20 cellular contexts compared by ENCODE assay signal in genomic region chr13:112844411-112844810, GRCh38.
DNase-seq lines count a peak whose midpoint lies in the region; ATAC-seq and TF ChIP-seq lines count a peak whose summit lies in the region.
"Had no signal": no experiment of that assay in that cellular context is flagged by ENCODE, and none has a peak within 500 bp of the region (broad histone marks: within the 10 kb centered on the region; RNA-seq: fewer than 3 reads in every experiment).

No MANE protein-coding gene starts in this region.

- no peak overlapping the region for H2BK120ac ChIP-seq in H9 (ENCODE audit: low read depth, low read length, poor library complexity, severe bottlenecking)

- H2AK5ac ChIP-seq in H9 (ENCODE audit: insufficient read length, low read length): no peak overlapping the region

- no peak overlapping the region for H3K14ac ChIP-seq in H9 (ENCODE audit: insufficient read depth, low read length)

- H2BK20ac ChIP-seq in H9 (ENCODE audit: low read depth, low read length, poor library complexity, severe bottlenecking): no peak overlapping the region

- H3K18ac ChIP-seq in H9 (ENCODE audit: insufficient read length, low read depth, low read length): no peak overlapping the region

- H3K4me1 ChIP-seq in H9 (ENCODE audit: insufficient read depth, low read length): no peaks in the 10 kb centered on the region
- H3K4me1 ChIP-seq: Caco-2, HAP-1 had no signal

- H3K36me3 Mint-ChIP-seq in H9 (ENCODE audit: insufficient read depth in 1 of 3, low read depth in 3 of 3) (peaks cover 22 to 51% (median 46%) of the 10 kb centered on the region in 3 experiments; a peak in 6 of 7 replicates), endothelial cell (ENCODE audit: low read depth, unreplicated experiment) (peaks cover 48% of the 10 kb centered on the region)

- no peaks in the 10 kb centered on the region for H3K9me3 ChIP-seq in H9 (ENCODE audit: control insufficient read depth, low read depth, low read length)
- H3K9me3 ChIP-seq: HAP-1 had no signal

- no CpG with 5 or more reads among the region's 23 CpGs for WGBS in H9 (ENCODE audit: extremely low coverage, insufficient read length, low lambda C conversion rate)

- no peaks in the 10 kb centered on the region for H3K79me1 ChIP-seq in H9 (ENCODE audit: insufficient read depth, low read depth, low read length, poor library complexity, severe bottlenecking)

- no peak overlapping the region for H3K4me2 ChIP-seq in H9 (ENCODE audit: insufficient read depth, insufficient read length, low read length)
- H3K4me2 ChIP-seq: BLaER1, GM23338 had no signal

- no peak overlapping the region for H4K8ac ChIP-seq in H9 (replicated peaks; ENCODE audit: insufficient read length, low read depth, low read length)

- TF ChIP-seq CTCF in H9 (conservative IDR thresholded peaks at IDR 0.05) (no peak), endothelial cell (IDR thresholded peaks at IDR 0.05; ENCODE audit: unreplicated experiment) (no peak)

- H3K4me3 Mint-ChIP-seq in H9 (no peak overlapping the region), endothelial cell (ENCODE audit: unreplicated experiment) (peak overlapping the region; percentile 65)
- H3K4me3 Mint-ChIP-seq: B cell; CD4-positive, CD25-positive, alpha-beta regulatory T cell; CD8-positive, alpha-beta T cell; GM23338; HFFc6 had no signal

- H3K27ac ChIP-seq in H9 (ENCODE audit: insufficient read length, low read depth, low read length): no peak overlapping the region
- H3K27ac ChIP-seq: 22Rv1, BLaER1, C4-2B had no signal

- no peak overlapping the region for H4K5ac ChIP-seq in H9 (ENCODE audit: insufficient read length, low read depth, low read length)

- no peak overlapping the region for H2BK5ac ChIP-seq in H9 (ENCODE audit: insufficient read length, low read length)

- H2BK15ac ChIP-seq in H9 (ENCODE audit: low read depth, low read length): no peak overlapping the region

- H3K9ac ChIP-seq in H9 (ENCODE audit: extremely low read depth, insufficient read length, low read length): no peak overlapping the region
- H3K9ac ChIP-seq: BLaER1 had no signal

- H3K56ac ChIP-seq in H9 (ENCODE audit: insufficient read length, low read depth, low read length): no peak overlapping the region

- H3K79me2 ChIP-seq in H9 (ENCODE audit: insufficient read depth, low read length): no peaks in the 10 kb centered on the region

- no peaks in the 10 kb centered on the region for H3K27me3 ChIP-seq in H9 (ENCODE audit: insufficient read depth, low read length)
- H3K27me3 ChIP-seq: BLaER1 had no signal

- no peaks in the 10 kb centered on the region for H4K20me1 ChIP-seq in H9 (ENCODE audit: control insufficient read depth, insufficient read depth, insufficient read length)
- H4K20me1 ChIP-seq: BLaER1 had no signal

- no peaks in the 10 kb centered on the region for H3K27me3 Mint-ChIP-seq in H9 (ENCODE audit: low read depth)
- H3K27me3 Mint-ChIP-seq in endothelial cell (ENCODE audit: unreplicated experiment): peaks cover 7% of the 10 kb centered on the region
- H3K27me3 Mint-ChIP-seq: B cell; CD4-positive, CD25-positive, alpha-beta regulatory T cell had no signal

- no peaks in the 10 kb centered on the region for H3K23me2 ChIP-seq in H9 (ENCODE audit: insufficient read length, low read depth, low read length, poor library complexity, severe bottlenecking)

- no peak overlapping the region for H2BK12ac ChIP-seq in H9 (ENCODE audit: insufficient read length, low read depth, low read length)

- H3K9me3 Mint-ChIP-seq in H9 (peaks cover 0 to 6% of the 10 kb centered on the region in 2 experiments; a peak in 1 of 5 replicates), endothelial cell (ENCODE audit: unreplicated experiment) (peaks cover 4% of the 10 kb centered on the region)
- H3K9me3 Mint-ChIP-seq: CD8-positive, alpha-beta T cell; GM23338 had no signal

- DNase-seq in H9: no peak
- no peak for DNase-seq in endothelial cell (ENCODE audit: low spot score)
- DNase-seq in mesenteric fat pad (ENCODE audit: low spot score): peak; percentile 81
- peak; percentile 58 for DNase-seq in posterior vena cava (ENCODE audit: low spot score)
- DNase-seq in LoVo (ENCODE audit: low spot score): no peak
- no peak for DNase-seq in Right ventricle myocardium inferior (ENCODE audit: missing footprints)
- DNase-seq: Caco-2; CD4-positive, CD25-positive, alpha-beta regulatory T cell; CD8-positive, alpha-beta T cell; DMS153; DND-41; HFFc6 had no signal

- peaks cover 4 to 10% of the 10 kb centered on the region in 2 experiments; a peak in 3 of 4 replicates for H3K4me1 Mint-ChIP-seq in H9
- peaks cover 19% of the 10 kb centered on the region for H3K4me1 Mint-ChIP-seq in endothelial cell (ENCODE audit: unreplicated experiment)
- H3K4me1 Mint-ChIP-seq: B cell had no signal

- no peak overlapping the region for H2AFZ ChIP-seq in H9 (ENCODE audit: low read length)
- H2AFZ ChIP-seq: GM23338 had no signal

- H3T11ph ChIP-seq in H9 (ENCODE audit: low read length): no peak overlapping the region

- peak overlapping the region in 2 of 3 experiments; percentile 13 to 14; a peak in 1 of 7 replicates for H3K27ac Mint-ChIP-seq in H9
- no peak overlapping the region for H3K27ac Mint-ChIP-seq in endothelial cell (ENCODE audit: unreplicated experiment)
- H3K27ac Mint-ChIP-seq: B cell; CD4-positive, CD25-positive, alpha-beta regulatory T cell; CD8-positive, alpha-beta T cell; GM23338; HFFc6 had no signal

- H3K23ac ChIP-seq in H9 (ENCODE audit: insufficient read length, low read depth, low read length): no peak overlapping the region

- ATAC-seq in HG03342 (IDR thresholded peaks at IDR 0.05; ENCODE audit: unreplicated experiment) (no peak), GM19397 (IDR thresholded peaks at IDR 0.05; ENCODE audit: unreplicated experiment) (no peak), Right ventricle myocardium inferior (no peak)
- ATAC-seq: CD8-positive, alpha-beta T cell; GM23338 had no signal

- H4K91ac ChIP-seq in H9 (ENCODE audit: insufficient read length, low read depth, low read length): no peak overlapping the region

- no peak overlapping the region for H3K4ac ChIP-seq in H9 (ENCODE audit: low read depth, low read length)

- intact Hi-C loops in posterior vena cava (cut with DNase I) (no loop called here), Right ventricle myocardium inferior (cut with DNase I) (no loop called here)

Comparison
In these comparisons a context has a peak if more than half of its experiments do, and no peak if none do; other contexts are left out.
1. DNase-seq: peak in mesenteric fat pad (single experiment) and posterior vena cava (single experiment); none in H9 (single experiment), endothelial cell (single experiment), LoVo (single experiment) and Right ventricle myocardium inferior (single experiment).